ENCODE assay signal across 1 cellular context in genomic region chr20:31716351-31716750, GRCh38.
TF ChIP-seq lines count a peak whose summit lies in the region.

No MANE protein-coding gene starts in this region.

TF ChIP-seq in GM12878, 131 proteins besides CTCF, POLR2A, EP300 and RAD21:
- TF ChIP-seq SMC3 (IDR thresholded peaks at IDR 0.05; ENCODE audit: borderline replicate concordance, low read length) (no peak), BCL3 (IDR thresholded peaks at IDR 0.05; ENCODE audit: borderline replicate concordance, insufficient read depth, low read depth, low read length, poor library complexity, severe bottlenecking) (no peak), SMAD5 (IDR thresholded peaks at IDR 0.05; ENCODE audit: low read depth) (no peak), USF2 (IDR thresholded peaks at IDR 0.05; ENCODE audit: borderline replicate concordance, low read depth, low read length) (no peak), ZNF207 (IDR thresholded peaks at IDR 0.05; ENCODE audit: borderline replicate concordance) (no peak), USF1 (IDR thresholded peaks at IDR 0.05; ENCODE audit: borderline replicate concordance, extremely low read length, insufficient read depth, low read depth, low read length) (no peak), BMI1 (IDR thresholded peaks at IDR 0.05; ENCODE audit: borderline replicate concordance) (no peak), MTA3 (IDR thresholded peaks at IDR 0.05; ENCODE audit: borderline replicate concordance, low read length) (no peak), CBX3 (IDR thresholded peaks at IDR 0.05; ENCODE audit: borderline replicate concordance, low read depth) (no peak), LARP7 (IDR thresholded peaks at IDR 0.05) (no peak), ZNF622 (IDR thresholded peaks at IDR 0.05) (no peak), HDAC2 (IDR thresholded peaks at IDR 0.05) (no peak)
TF ChIP-seq in GM12878: peak in this region for 0.
